1 cellular context compared by ENCODE assay signal in the genomic region with DNA sequence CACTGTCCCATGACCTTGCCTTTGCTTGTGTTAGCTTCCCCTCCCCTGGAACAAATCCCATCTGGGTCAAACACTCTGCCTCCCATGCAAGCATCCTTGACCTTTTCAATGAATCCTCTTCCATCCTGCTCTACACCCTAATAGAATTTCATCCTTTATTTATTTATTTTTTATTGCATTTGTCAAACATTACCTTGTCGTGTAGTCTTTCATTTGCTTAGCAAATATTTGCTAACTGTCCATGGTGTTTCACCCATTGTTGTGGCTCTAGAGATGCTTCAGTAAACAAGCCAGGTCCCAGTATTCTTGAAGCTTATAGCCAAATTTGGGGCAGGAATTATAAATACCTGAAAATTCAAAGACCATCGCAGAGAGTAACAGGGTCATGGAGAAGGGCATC.
TF ChIP-seq lines count a peak whose summit lies in the region.

No MANE protein-coding gene starts in this region.

TF ChIP-seq in HepG2, 621 proteins besides CTCF, POLR2A, EP300 and RAD21 (continued from another document and continues in another):
- TF ChIP-seq HNF1A (IDR thresholded peaks at IDR 0.05; ENCODE audit: low read depth) (peak; percentile 17; the same call in 1 of the 2 replicates), HNF1A (CRISPR knock-in tag; IDR thresholded peaks at IDR 0.05; ENCODE audit: borderline replicate concordance) (peak; percentile 54; the same call in 1 of the 2 replicates), BRD4 (CRISPR knock-in tag; IDR thresholded peaks at IDR 0.05) (no peak), SALL2 (CRISPR knock-in tag; IDR thresholded peaks at IDR 0.05) (no peak), CREB1 (IDR thresholded peaks at IDR 0.05) (no peak), CREB1 (CRISPR knock-in tag; IDR thresholded peaks at IDR 0.05) (no peak), ZNF510 (CRISPR knock-in tag; IDR thresholded peaks at IDR 0.05; ENCODE audit: low read depth) (no peak), NCOA1 (CRISPR knock-in tag; IDR thresholded peaks at IDR 0.05) (0 out of 2 replicates have a peak, but pooled peaks have one; percentile 35), BCL6 (CRISPR knock-in tag; IDR thresholded peaks at IDR 0.05) (peak; percentile 38; the same call in 1 of the 2 replicates), PAXIP1 (CRISPR knock-in tag; conservative IDR thresholded peaks at IDR 0.05) (0 out of 2 replicates have a peak, but pooled peaks have one; percentile 14), ELF1 (CRISPR knock-in tag; IDR thresholded peaks at IDR 0.05) (no peak), FOXP1 (IDR thresholded peaks at IDR 0.05) (0 out of 2 replicates have a peak, but pooled peaks have one; percentile 57), FOXP1 (CRISPR knock-in tag; IDR thresholded peaks at IDR 0.05) (peak; percentile 92), SIX4 (CRISPR knock-in tag; IDR thresholded peaks at IDR 0.05) (peak; percentile 69), FOXO1 (CRISPR knock-in tag; IDR thresholded peaks at IDR 0.05) (no peak), RARA (CRISPR knock-in tag; IDR thresholded peaks at IDR 0.05) (peak; percentile 54), ETS1 (CRISPR knock-in tag; IDR thresholded peaks at IDR 0.05) (no peak), SMAD3 (CRISPR knock-in tag; IDR thresholded peaks at IDR 0.05) (0 out of 2 replicates have a peak, but pooled peaks have one; percentile 47), EEA1 (CRISPR knock-in tag; IDR thresholded peaks at IDR 0.05; ENCODE audit: borderline replicate concordance) (no peak), ZNF33A (CRISPR knock-in tag; IDR thresholded peaks at IDR 0.05; ENCODE audit: borderline replicate concordance) (no peak), NR2F1 (CRISPR knock-in tag; IDR thresholded peaks at IDR 0.05) (peak; percentile 24 to 48; a peak in 2 of 4 replicates), FOXP4 (CRISPR knock-in tag; IDR thresholded peaks at IDR 0.05) (0 out of 2 replicates have a peak, but pooled peaks have one; percentile 51)
- TF ChIP-seq, protein P1, sequence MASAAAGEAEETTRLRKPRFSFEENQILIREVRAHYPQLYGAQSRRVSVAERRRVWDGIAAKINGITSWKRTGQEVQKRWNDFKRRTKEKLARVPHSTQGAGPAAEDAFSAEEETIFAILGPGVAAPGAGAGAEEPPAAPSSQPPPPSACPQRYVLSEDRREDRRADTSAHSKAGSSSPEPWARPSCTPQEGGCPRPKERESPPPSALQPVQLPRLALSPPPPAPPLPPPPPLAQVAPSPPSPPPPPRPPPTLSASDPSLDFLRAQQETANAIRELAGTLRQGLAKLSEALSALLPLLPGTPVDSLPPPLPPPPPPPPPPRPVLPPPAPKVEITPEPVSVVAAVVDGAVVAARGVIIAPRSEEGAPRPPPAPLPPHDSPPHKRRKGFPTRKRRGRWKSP (CRISPR knock-in tag; IDR thresholded peaks at IDR 0.05): no peak; the same call in 1 of the 2 replicates
- TF ChIP-seq, protein P2, sequence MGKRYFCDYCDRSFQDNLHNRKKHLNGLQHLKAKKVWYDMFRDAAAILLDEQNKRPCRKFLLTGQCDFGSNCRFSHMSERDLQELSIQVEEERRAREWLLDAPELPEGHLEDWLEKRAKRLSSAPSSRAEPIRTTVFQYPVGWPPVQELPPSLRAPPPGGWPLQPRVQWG (CRISPR knock-in tag; IDR thresholded peaks at IDR 0.05; ENCODE audit: borderline replicate concordance, low read depth): no peak
- TF ChIP-seq, protein P3, sequence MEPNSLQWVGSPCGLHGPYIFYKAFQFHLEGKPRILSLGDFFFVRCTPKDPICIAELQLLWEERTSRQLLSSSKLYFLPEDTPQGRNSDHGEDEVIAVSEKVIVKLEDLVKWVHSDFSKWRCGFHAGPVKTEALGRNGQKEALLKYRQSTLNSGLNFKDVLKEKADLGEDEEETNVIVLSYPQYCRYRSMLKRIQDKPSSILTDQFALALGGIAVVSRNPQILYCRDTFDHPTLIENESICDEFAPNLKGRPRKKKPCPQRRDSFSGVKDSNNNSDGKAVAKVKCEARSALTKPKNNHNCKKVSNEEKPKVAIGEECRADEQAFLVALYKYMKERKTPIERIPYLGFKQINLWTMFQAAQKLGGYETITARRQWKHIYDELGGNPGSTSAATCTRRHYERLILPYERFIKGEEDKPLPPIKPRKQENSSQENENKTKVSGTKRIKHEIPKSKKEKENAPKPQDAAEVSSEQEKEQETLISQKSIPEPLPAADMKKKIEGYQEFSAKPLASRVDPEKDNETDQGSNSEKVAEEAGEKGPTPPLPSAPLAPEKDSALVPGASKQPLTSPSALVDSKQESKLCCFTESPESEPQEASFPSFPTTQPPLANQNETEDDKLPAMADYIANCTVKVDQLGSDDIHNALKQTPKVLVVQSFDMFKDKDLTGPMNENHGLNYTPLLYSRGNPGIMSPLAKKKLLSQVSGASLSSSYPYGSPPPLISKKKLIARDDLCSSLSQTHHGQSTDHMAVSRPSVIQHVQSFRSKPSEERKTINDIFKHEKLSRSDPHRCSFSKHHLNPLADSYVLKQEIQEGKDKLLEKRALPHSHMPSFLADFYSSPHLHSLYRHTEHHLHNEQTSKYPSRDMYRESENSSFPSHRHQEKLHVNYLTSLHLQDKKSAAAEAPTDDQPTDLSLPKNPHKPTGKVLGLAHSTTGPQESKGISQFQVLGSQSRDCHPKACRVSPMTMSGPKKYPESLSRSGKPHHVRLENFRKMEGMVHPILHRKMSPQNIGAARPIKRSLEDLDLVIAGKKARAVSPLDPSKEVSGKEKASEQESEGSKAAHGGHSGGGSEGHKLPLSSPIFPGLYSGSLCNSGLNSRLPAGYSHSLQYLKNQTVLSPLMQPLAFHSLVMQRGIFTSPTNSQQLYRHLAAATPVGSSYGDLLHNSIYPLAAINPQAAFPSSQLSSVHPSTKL (CRISPR knock-in tag; IDR thresholded peaks at IDR 0.05): peak; percentile 82
- TF ChIP-seq, protein P4, sequence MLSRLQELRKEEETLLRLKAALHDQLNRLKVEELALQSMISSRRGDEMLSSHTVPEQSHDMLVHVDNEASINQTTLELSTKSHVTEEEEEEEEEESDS (CRISPR knock-in tag; IDR thresholded peaks at IDR 0.05; ENCODE audit: borderline replicate concordance): no peak
- TF ChIP-seq, protein P5, sequence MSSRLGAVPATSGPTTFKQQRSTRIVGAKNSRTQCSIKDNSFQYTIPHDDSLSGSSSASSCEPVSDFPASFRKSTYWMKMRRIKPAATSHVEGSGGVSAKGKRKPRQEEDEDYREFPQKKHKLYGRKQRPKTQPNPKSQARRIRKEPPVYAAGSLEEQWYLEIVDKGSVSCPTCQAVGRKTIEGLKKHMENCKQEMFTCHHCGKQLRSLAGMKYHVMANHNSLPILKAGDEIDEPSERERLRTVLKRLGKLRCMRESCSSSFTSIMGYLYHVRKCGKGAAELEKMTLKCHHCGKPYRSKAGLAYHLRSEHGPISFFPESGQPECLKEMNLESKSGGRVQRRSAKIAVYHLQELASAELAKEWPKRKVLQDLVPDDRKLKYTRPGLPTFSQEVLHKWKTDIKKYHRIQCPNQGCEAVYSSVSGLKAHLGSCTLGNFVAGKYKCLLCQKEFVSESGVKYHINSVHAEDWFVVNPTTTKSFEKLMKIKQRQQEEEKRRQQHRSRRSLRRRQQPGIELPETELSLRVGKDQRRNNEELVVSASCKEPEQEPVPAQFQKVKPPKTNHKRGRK (CRISPR knock-in tag; IDR thresholded peaks at IDR 0.05): no peak
- TF ChIP-seq, protein P6, sequence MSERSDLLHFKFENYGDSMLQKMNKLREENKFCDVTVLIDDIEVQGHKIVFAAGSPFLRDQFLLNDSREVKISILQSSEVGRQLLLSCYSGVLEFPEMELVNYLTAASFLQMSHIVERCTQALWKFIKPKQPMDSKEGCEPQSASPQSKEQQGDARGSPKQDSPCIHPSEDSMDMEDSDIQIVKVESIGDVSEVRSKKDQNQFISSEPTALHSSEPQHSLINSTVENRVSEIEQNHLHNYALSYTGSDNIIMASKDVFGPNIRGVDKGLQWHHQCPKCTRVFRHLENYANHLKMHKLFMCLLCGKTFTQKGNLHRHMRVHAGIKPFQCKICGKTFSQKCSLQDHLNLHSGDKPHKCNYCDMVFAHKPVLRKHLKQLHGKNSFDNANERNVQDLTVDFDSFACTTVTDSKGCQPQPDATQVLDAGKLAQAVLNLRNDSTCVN (CRISPR knock-in tag; IDR thresholded peaks at IDR 0.05; ENCODE audit: borderline replicate concordance): peak; percentile 78; the same call in 1 of the 2 replicates
